27 cellular contexts compared by ENCODE assay signal in the genomic region with DNA sequence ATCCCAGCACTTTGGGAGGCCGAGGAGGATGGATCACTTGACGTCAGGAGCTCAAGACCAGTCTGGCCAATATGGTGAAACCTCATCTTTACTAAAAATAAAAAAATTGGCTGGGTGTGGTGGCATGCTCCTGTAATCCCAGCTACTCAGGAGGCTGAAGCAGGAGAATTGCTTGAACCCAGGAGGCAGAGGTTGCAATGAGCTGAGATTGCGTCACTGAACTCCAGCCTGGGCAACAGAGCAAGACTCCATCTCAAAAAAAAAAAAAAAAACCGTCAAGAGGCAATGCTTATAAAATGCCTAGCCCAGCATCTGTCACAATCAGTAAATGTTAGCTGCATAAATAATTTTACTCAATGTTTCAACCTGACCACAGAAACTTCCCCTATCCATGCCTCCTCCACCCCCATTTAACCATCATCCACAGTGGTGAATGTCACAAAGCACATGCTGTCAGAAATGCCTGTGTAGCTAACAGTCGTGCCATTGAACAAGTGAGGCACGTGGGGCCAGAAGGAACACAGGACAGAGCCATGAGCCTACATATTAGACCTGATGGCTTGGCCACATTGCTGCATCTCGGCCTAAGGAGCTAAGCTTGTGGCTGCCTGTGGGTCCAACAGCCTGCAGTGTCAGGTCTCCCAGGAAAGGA. TPM values are rescaled to one million over a fixed set of nuclear protein-coding genes. Genes with fewer than 3 reads are reported as not detected.
A peak's percentile ranks its signal among the peaks of the same experiment; 100 is the strongest.
DNase-seq lines count a peak whose midpoint lies in the region; ATAC-seq and TF ChIP-seq lines count a peak whose summit lies in the region.
"Had no signal": no experiment of that assay in that cellular context is flagged by ENCODE, and none has a peak within 500 bp of the region (broad histone marks: within the 10 kb centered on the region; RNA-seq: fewer than 3 reads in every experiment).

No MANE protein-coding gene starts in this region.

- H3K23ac ChIP-seq in mesenchymal stem cell (ENCODE audit: low read length in 2 of 2), result no peak overlapping the region

- no peak for TF ChIP-seq CTCF in psoas muscle (IDR thresholded peaks at IDR 0.05)

- no peaks in the 10 kb centered on the region for H3K9me3 Mint-ChIP-seq in activated naive CD4-positive, alpha-beta T cell treated with anti-CD3 and anti-CD28 coated beads, Interleukin-2, amount 50 U/mL, for 72 hours
- no peaks in the 10 kb centered on the region for H3K9me3 Mint-ChIP-seq in T-helper 2 cell treated with Interferon-gamma antibody and Interleukin-4, amounts not matched to agents 5 μg/mL and 100 μg/mL, for 36 hours
- H3K9me3 Mint-ChIP-seq: activated B cell treated with CpG ODN at 0.5 μM for 24 hours; activated T-helper 2 cell treated with anti-CD3 and anti-CD28 coated beads, Interferon-gamma antibody, Interleukin-2, Interleukin-4, amounts not matched to agents 10 μg/mL and 5 μg/mL and 100 μg/mL, durations not matched to agents 14 hours and 24 hours and 36 hours; dendritic cell treated with granulocyte-macrophage colony-stimulating factor and Interleukin-4, amounts not matched to agents 40 ng/mL and 50 ng/mL, for 4 days had no signal

- H3K4me1 ChIP-seq in mesenchymal stem cell (ENCODE audit: control insufficient read depth, insufficient read depth, low read depth, low read length), result peaks cover 8% of the 10 kb centered on the region
- H3K4me1 ChIP-seq in psoas muscle, result peaks cover 9% of the 10 kb centered on the region
- H3K4me1 ChIP-seq: HAP-1, heart right ventricle, left lung, spleen had no signal

- H3K27ac Mint-ChIP-seq in activated naive CD4-positive, alpha-beta T cell treated with anti-CD3 and anti-CD28 coated beads, Interleukin-2, amount 50 U/mL, for 72 hours, result no peak overlapping the region
- H3K27ac Mint-ChIP-seq in T-helper 2 cell treated with Interferon-gamma antibody and Interleukin-4, amounts not matched to agents 5 μg/mL and 100 μg/mL, for 36 hours, result no peak overlapping the region
- H3K27ac Mint-ChIP-seq: activated B cell treated with CpG ODN at 0.5 μM for 24 hours; activated T-helper 2 cell treated with anti-CD3 and anti-CD28 coated beads, Interferon-gamma antibody, Interleukin-2, Interleukin-4, amounts not matched to agents 10 μg/mL and 5 μg/mL and 100 μg/mL, durations not matched to agents 14 hours and 24 hours and 36 hours; dendritic cell treated with granulocyte-macrophage colony-stimulating factor and Interleukin-4, amounts not matched to agents 40 ng/mL and 50 ng/mL, for 4 days; T-helper 1 cell treated with Interleukin-12 subunit alpha and Interleukin-12 subunit beta and Interleukin-4 antibody, amounts not matched to agents 30 μg/mL and 1 μg/mL, for 36 hours had no signal

- H2AK5ac ChIP-seq in mesenchymal stem cell (ENCODE audit: low read length, severe bottlenecking), result no peak overlapping the region

- H3K36me3 ChIP-seq in mesenchymal stem cell (ENCODE audit: control insufficient read depth in 1 of 2, insufficient read depth in 2 of 2, low read depth in 1 of 2, low read length in 2 of 2) (no peaks in the 10 kb centered on the region), psoas muscle (ENCODE audit: insufficient read depth in 1 of 2, low read depth in 1 of 2) (no peaks in the 10 kb centered on the region)
- H3K36me3 ChIP-seq: HAP-1, heart right ventricle, left lung, neutrophil, spleen had no signal

- H3K27me3 ChIP-seq in mesenchymal stem cell (ENCODE audit: control insufficient read depth in 1 of 2, insufficient read depth in 1 of 2, low read length in 2 of 2) (no peaks in the 10 kb centered on the region), psoas muscle (ENCODE audit: insufficient read depth in 3 of 3, low read length in 2 of 3) (no peaks in the 10 kb centered on the region)
- H3K27me3 ChIP-seq: heart right ventricle, left lung, neutrophil, spleen had no signal

- no peak overlapping the region for H2BK120ac ChIP-seq in mesenchymal stem cell (ENCODE audit: low read depth, low read length)

- H2AFZ ChIP-seq in mesenchymal stem cell (ENCODE audit: low read depth, low read length), result no peak overlapping the region

- H3K9me3 ChIP-seq in mesenchymal stem cell (ENCODE audit: control insufficient read depth, low read length), result no peaks in the 10 kb centered on the region
- H3K9me3 ChIP-seq in psoas muscle, result no peaks in the 10 kb centered on the region
- H3K9me3 ChIP-seq: HAP-1, heart right ventricle, left lung, neutrophil, spleen had no signal

- no peak overlapping the region for H2BK15ac ChIP-seq in mesenchymal stem cell (ENCODE audit: low read depth, poor library complexity, severe bottlenecking)

- H2BK5ac ChIP-seq in mesenchymal stem cell (ENCODE audit: low read depth, low read length, poor library complexity, severe bottlenecking), result no peak overlapping the region

- H3K4me3 ChIP-seq in mesenchymal stem cell (ENCODE audit: insufficient read depth in 1 of 2, low read depth in 1 of 2, low read length in 2 of 2), result no peak overlapping the region
- H3K4me3 ChIP-seq in psoas muscle, result no peak overlapping the region
- H3K4me3 ChIP-seq: HAP-1, heart right ventricle, left lung, spleen had no signal

- H3K4ac ChIP-seq in mesenchymal stem cell (ENCODE audit: low read depth in 1 of 2, low read length in 2 of 2), result no peak overlapping the region

- no peak overlapping the region for H3K4me2 ChIP-seq in mesenchymal stem cell (ENCODE audit: low read length, poor library complexity, severe bottlenecking)

- intact Hi-C loops in psoas muscle (cut with DNase I), result no loop called here

- WGBS in mesenchymal stem cell, result 90% methylated on average over 7 of the region's 7 CpGs
- WGBS in psoas muscle, 3 donors, result 63 to 82% (median 65%) methylated on average over 7 of the region's 7 CpGs

- peaks cover 12% of the 10 kb centered on the region for H3K4me1 Mint-ChIP-seq in T-helper 2 cell treated with Interferon-gamma antibody and Interleukin-4, amounts not matched to agents 5 μg/mL and 100 μg/mL, for 36 hours (ENCODE audit: low read depth)
- H3K4me1 Mint-ChIP-seq: activated B cell treated with CpG ODN at 0.5 μM for 24 hours had no signal

- H3K27ac ChIP-seq in mesenchymal stem cell (ENCODE audit: low read length, poor library complexity, severe bottlenecking), result no peak overlapping the region
- no peak overlapping the region for H3K27ac ChIP-seq in psoas muscle
- H3K27ac ChIP-seq: heart right ventricle, left lung, neutrophil, spleen had no signal

- peak overlapping the region; percentile 0 for H4K91ac ChIP-seq in mesenchymal stem cell (ENCODE audit: low read length)

- DNase-seq in activated naive CD4-positive, alpha-beta T cell treated with anti-CD3 and anti-CD28 coated beads, Interleukin-2, amount 50 U/mL, for 72 hours (ENCODE audit: low spot score in 2 of 2), result no peak
- no peak for DNase-seq in activated naive CD4-positive, alpha-beta T cell treated with anti-CD3 and anti-CD28 coated beads, Interleukin-2, amount 50 U/mL, for 16 hours
- peak; percentile 26 for DNase-seq in T-helper 2 cell treated with Interferon-gamma antibody and Interleukin-4, amounts not matched to agents 5 μg/mL and 100 μg/mL, for 36 hours (ENCODE audit: low spot score)
- DNase-seq in mesenchymal stem cell (no peak), DMS153 (lab: John Stamatoyannopoulos, UW) (no peak), HCEC 1CT (no peak), psoas muscle (no peak), NCI-H345 (lab: John Stamatoyannopoulos, UW) (no peak)
- DNase-seq: ACHN, activated B cell treated with CpG ODN at 0.5 μM for 24 hours, amniotic stem cell, C1 segment of cervical spinal cord, heart right ventricle, left lung, NCI-H1436, NCI-H526, PC-3, retina, SIG-M5, spleen had no signal

- H3K4me3 Mint-ChIP-seq in T-helper 2 cell treated with Interferon-gamma antibody and Interleukin-4, amounts not matched to agents 5 μg/mL and 100 μg/mL, for 36 hours, result no peak overlapping the region
- H3K4me3 Mint-ChIP-seq: activated B cell treated with CpG ODN at 0.5 μM for 24 hours; dendritic cell treated with granulocyte-macrophage colony-stimulating factor and Interleukin-4, amounts not matched to agents 40 ng/mL and 50 ng/mL, for 4 days; T-helper 1 cell treated with Interleukin-12 subunit alpha and Interleukin-12 subunit beta and Interleukin-4 antibody, amounts not matched to agents 30 μg/mL and 1 μg/mL, for 36 hours had no signal

- no peak overlapping the region for H3K9ac ChIP-seq in mesenchymal stem cell (ENCODE audit: low read length)

- no peaks in the 10 kb centered on the region for H3K36me3 Mint-ChIP-seq in activated naive CD4-positive, alpha-beta T cell treated with anti-CD3 and anti-CD28 coated beads, Interleukin-2, amount 50 U/mL, for 72 hours
- H3K36me3 Mint-ChIP-seq in T-helper 2 cell treated with Interferon-gamma antibody and Interleukin-4, amounts not matched to agents 5 μg/mL and 100 μg/mL, for 36 hours (ENCODE audit: low read depth), result no peaks in the 10 kb centered on the region

- peak; percentile 34 to 43 for ATAC-seq in activated naive CD4-positive, alpha-beta T cell treated with anti-CD3 and anti-CD28 coated beads, Interleukin-2, amount 50 U/mL, for 72 hours
- ATAC-seq in psoas muscle, result no peak
- ATAC-seq: left lung, PC-3 had no signal

- no peak overlapping the region for H3K14ac ChIP-seq in mesenchymal stem cell (ENCODE audit: low read length in 2 of 2)

- no peak overlapping the region for H4K8ac ChIP-seq in mesenchymal stem cell (ENCODE audit: low read length)

- H2BK12ac ChIP-seq in mesenchymal stem cell (ENCODE audit: low read length in 2 of 2), result no peak overlapping the region

- H3K27me3 Mint-ChIP-seq in T-helper 2 cell treated with Interferon-gamma antibody and Interleukin-4, amounts not matched to agents 5 μg/mL and 100 μg/mL, for 36 hours (ENCODE audit: low read depth), result no peaks in the 10 kb centered on the region
- H3K27me3 Mint-ChIP-seq: activated B cell treated with CpG ODN at 0.5 μM for 24 hours; dendritic cell treated with granulocyte-macrophage colony-stimulating factor and Interleukin-4, amounts not matched to agents 40 ng/mL and 50 ng/mL, for 4 days had no signal

- no peaks in the 10 kb centered on the region for H3K79me1 ChIP-seq in mesenchymal stem cell (replicated peaks; ENCODE audit: low read length, poor library complexity, severe bottlenecking)

- no peak overlapping the region for H3K18ac ChIP-seq in mesenchymal stem cell (ENCODE audit: low read depth in 1 of 2, low read length in 2 of 2)

RNA-seq across cellular contexts. Expression of a gene that starts 16.8 kb away (rescaled TPM):
- 10 to 100 TPM; 91.9 to 94.4 TPM for total RNA-seq in activated naive CD4-positive, alpha-beta T cell treated with anti-CD3 and anti-CD28 coated beads, Interleukin-2, amount 50 U/mL, for 72 hours
- polyA plus RNA-seq in mesenchymal stem cell (2013, experiment 1 of 2), result 14.3 TPM
- 13.1 TPM for polyA plus RNA-seq in mesenchymal stem cell (2013, experiment 2 of 2)
- 10 to 100 TPM; 22.8 to 26.7 (median 23.6) TPM for total RNA-seq in psoas muscle
- polyA plus RNA-seq in psoas muscle, result 10 to 100 TPM; 18.3 to 25.6 (median 24.2) TPM

RNA-seq across cellular contexts. Expression of a gene that starts 38.0 kb away (rescaled TPM):
- not detected for total RNA-seq in activated naive CD4-positive, alpha-beta T cell treated with anti-CD3 and anti-CD28 coated beads, Interleukin-2, amount 50 U/mL, for 72 hours
- 1.6 TPM for polyA plus RNA-seq in mesenchymal stem cell (2013, experiment 1 of 2)
- polyA plus RNA-seq in mesenchymal stem cell (2013, experiment 2 of 2), result 1.5 TPM
- total RNA-seq in psoas muscle, result under 1 TPM in 2 of 4 donors, not detected in 2; 0.15 to 0.45 TPM
- polyA plus RNA-seq in psoas muscle, result not detected
- total RNA-seq: activated B cell treated with CpG ODN at 0.5 μM for 24 hours; activated CD8-positive, alpha-beta memory T cell treated with anti-CD3 and anti-CD28 coated beads for 36 hours; activated T-helper 2 cell treated with anti-CD3 and anti-CD28 coated beads, Interferon-gamma antibody, Interleukin-2, Interleukin-4, amounts not matched to agents 10 μg/mL and 5 μg/mL and 100 μg/mL, durations not matched to agents 14 hours and 24 hours and 36 hours had no signal

RNA-seq across cellular contexts. Expression of a gene that starts 51.2 kb away (rescaled TPM):
- not detected for total RNA-seq in activated naive CD4-positive, alpha-beta T cell treated with anti-CD3 and anti-CD28 coated beads, Interleukin-2, amount 50 U/mL, for 72 hours
- polyA plus RNA-seq in mesenchymal stem cell (2013, experiment 1 of 2), result 0.65 TPM
- polyA plus RNA-seq in mesenchymal stem cell (2013, experiment 2 of 2), result 0.47 TPM
- 100 to 1,000 TPM in 1 of 4 donors, 10 to 100 TPM in 3; 41.7 to 118 (median 48.1) TPM for total RNA-seq in psoas muscle
- 10 to 100 TPM in 2 of 3 donors, 1 to 10 TPM in 1; 8.1 to 49.6 (median 19.4) TPM for polyA plus RNA-seq in psoas muscle
- total RNA-seq: activated B cell treated with CpG ODN at 0.5 μM for 24 hours; activated CD8-positive, alpha-beta memory T cell treated with anti-CD3 and anti-CD28 coated beads for 36 hours; activated T-helper 2 cell treated with anti-CD3 and anti-CD28 coated beads, Interferon-gamma antibody, Interleukin-2, Interleukin-4, amounts not matched to agents 10 μg/mL and 5 μg/mL and 100 μg/mL, durations not matched to agents 14 hours and 24 hours and 36 hours; endothelial cell of umbilical vein had no signal
- polyA plus RNA-seq: endothelial cell of umbilical vein had no signal

Comparison
In these comparisons a context has a peak if more than half of its experiments do, and no peak if none do; other contexts are left out.
1. ATAC-seq: peak in activated naive CD4-positive, alpha-beta T cell treated with anti-CD3 and anti-CD28 coated beads, Interleukin-2, amount 50 U/mL, for 72 hours (2 of 2); none in psoas muscle (0 of 4).
2. RNA of a gene that starts 51.2 kb away (total RNA-seq): 41.7 to 118 TPM in psoas muscle; not detected in activated naive CD4-positive, alpha-beta T cell treated with anti-CD3 and anti-CD28 coated beads, Interleukin-2, amount 50 U/mL, for 72 hours; every median in the first group is over 10 times any median in the second.